ENCODE assay signal across 1 cellular context in the genomic region with DNA sequence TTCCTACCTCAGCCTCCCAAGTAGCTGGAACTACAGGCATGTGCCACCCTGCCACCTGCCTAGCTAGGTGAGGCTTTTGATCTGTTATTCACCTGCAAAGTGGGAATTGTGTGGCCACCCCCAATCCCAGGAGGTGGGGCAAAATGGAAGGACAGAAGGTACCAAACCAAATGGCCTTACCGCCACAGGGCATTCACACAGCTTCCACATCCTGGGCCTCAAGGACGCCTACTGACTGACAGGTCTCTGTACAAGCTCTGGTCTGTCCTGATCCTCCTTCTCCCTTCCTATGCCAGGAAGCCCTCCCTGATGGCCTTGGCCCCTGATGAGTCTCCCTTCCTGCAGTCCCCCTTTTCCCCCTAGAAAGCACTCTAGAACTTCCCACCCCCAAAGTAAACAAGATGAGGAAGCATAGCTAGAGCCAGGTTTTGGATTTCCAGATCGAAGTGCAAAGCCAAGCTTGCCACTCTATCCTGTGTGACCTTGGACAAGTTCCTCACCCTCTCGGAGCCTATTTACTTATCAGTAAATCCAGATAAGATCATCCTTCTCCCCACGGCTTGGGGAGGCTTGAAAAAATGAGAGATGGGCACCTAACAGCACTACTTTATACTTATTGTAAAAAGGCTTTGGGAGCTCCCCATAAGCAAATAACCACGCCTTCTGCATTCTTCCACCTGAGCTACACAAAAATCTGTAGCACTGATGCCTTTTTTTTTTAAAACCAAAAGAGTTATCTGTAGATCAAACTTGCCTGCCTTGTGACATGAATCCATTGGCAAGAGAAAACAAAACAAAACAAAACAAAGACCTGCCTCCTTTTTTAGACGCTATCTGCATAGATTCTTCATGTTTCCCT.
A peak's percentile ranks its signal among the peaks of the same experiment; 100 is the strongest.
TF ChIP-seq lines count a peak whose summit lies in the region.

No MANE protein-coding gene starts in this region.

TF ChIP-seq in HepG2, 621 proteins besides CTCF, POLR2A, EP300 and RAD21 (continued from another document and continues in another):
- TF ChIP-seq, protein P1, sequence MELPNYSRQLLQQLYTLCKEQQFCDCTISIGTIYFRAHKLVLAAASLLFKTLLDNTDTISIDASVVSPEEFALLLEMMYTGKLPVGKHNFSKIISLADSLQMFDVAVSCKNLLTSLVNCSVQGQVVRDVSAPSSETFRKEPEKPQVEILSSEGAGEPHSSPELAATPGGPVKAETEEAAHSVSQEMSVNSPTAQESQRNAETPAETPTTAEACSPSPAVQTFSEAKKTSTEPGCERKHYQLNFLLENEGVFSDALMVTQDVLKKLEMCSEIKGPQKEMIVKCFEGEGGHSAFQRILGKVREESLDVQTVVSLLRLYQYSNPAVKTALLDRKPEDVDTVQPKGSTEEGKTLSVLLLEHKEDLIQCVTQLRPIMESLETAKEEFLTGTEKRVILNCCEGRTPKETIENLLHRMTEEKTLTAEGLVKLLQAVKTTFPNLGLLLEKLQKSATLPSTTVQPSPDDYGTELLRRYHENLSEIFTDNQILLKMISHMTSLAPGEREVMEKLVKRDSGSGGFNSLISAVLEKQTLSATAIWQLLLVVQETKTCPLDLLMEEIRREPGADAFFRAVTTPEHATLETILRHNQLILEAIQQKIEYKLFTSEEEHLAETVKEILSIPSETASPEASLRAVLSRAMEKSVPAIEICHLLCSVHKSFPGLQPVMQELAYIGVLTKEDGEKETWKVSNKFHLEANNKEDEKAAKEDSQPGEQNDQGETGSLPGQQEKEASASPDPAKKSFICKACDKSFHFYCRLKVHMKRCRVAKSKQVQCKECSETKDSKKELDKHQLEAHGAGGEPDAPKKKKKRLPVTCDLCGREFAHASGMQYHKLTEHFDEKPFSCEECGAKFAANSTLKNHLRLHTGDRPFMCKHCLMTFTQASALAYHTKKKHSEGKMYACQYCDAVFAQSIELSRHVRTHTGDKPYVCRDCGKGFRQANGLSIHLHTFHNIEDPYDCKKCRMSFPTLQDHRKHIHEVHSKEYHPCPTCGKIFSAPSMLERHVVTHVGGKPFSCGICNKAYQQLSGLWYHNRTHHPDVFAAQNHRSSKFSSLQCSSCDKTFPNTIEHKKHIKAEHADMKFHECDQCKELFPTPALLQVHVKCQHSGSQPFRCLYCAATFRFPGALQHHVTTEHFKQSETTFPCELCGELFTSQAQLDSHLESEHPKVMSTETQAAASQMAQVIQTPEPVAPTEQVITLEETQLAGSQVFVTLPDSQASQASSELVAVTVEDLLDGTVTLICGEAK (IDR thresholded peaks at IDR 0.05) = no peak
- TF ChIP-seq, protein P1 (CRISPR knock-in tag; IDR thresholded peaks at IDR 0.05) = peak; percentile 25; the same call in 1 of the 2 replicates
- TF ChIP-seq HMGXB3 (CRISPR knock-in tag; IDR thresholded peaks at IDR 0.05; ENCODE audit: borderline replicate concordance) = peak; percentile 77
- peak; percentile 87 for TF ChIP-seq SPEN (CRISPR knock-in tag; IDR thresholded peaks at IDR 0.05; ENCODE audit: low read depth)
- TF ChIP-seq ZNF138 (CRISPR knock-in tag; IDR thresholded peaks at IDR 0.05; ENCODE audit: low read depth) = no peak
- TF ChIP-seq MBNL3 (CRISPR knock-in tag; conservative IDR thresholded peaks at IDR 0.05) = no peak
- peak; percentile 72 for TF ChIP-seq TCF7 (IDR thresholded peaks at IDR 0.05; ENCODE audit: low read depth)
- no peak for TF ChIP-seq FLYWCH1 (CRISPR knock-in tag; IDR thresholded peaks at IDR 0.05)
- peak; percentile 95; the same call in 1 of the 2 replicates for TF ChIP-seq ZNF747 (CRISPR knock-in tag; IDR thresholded peaks at IDR 0.05; ENCODE audit: borderline replicate concordance)
- peak; percentile 95 for TF ChIP-seq ZNF768 (CRISPR knock-in tag; IDR thresholded peaks at IDR 0.05)
- TF ChIP-seq ZNF749 (CRISPR knock-in tag; IDR thresholded peaks at IDR 0.05; ENCODE audit: borderline replicate concordance) = peak; percentile 73; the same call in 1 of the 2 replicates
- TF ChIP-seq ZBTB44 (CRISPR knock-in tag; IDR thresholded peaks at IDR 0.05) = no peak
- TF ChIP-seq, protein P2, sequence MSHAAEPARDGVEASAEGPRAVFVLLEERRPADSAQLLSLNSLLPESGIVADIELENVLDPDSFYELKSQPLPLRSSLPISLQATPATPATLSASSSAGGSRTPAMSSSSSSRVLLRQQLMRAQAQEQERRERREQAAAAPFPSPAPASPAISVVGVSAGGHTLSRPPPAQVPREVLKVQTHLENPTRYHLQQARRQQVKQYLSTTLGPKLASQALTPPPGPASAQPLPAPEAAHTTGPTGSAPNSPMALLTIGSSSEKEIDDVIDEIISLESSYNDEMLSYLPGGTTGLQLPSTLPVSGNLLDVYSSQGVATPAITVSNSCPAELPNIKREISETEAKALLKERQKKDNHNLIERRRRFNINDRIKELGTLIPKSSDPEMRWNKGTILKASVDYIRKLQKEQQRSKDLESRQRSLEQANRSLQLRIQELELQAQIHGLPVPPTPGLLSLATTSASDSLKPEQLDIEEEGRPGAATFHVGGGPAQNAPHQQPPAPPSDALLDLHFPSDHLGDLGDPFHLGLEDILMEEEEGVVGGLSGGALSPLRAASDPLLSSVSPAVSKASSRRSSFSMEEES (CRISPR knock-in tag; IDR thresholded peaks at IDR 0.05) = peak; percentile 85
- TF ChIP-seq TFDP2 (CRISPR knock-in tag; IDR thresholded peaks at IDR 0.05) = peak; percentile 54; the same call in 1 of the 2 replicates
- no peak; the same call in 1 of the 2 replicates for TF ChIP-seq SMAD3 (CRISPR knock-in tag; IDR thresholded peaks at IDR 0.05)
- TF ChIP-seq ARID2 (CRISPR knock-in tag; IDR thresholded peaks at IDR 0.05; ENCODE audit: borderline replicate concordance) = no peak
- TF ChIP-seq TFAP4 (IDR thresholded peaks at IDR 0.05; ENCODE audit: borderline replicate concordance, low read depth) = peak; percentile 71; the same call in 1 of the 2 replicates
- TF ChIP-seq, protein P3, sequence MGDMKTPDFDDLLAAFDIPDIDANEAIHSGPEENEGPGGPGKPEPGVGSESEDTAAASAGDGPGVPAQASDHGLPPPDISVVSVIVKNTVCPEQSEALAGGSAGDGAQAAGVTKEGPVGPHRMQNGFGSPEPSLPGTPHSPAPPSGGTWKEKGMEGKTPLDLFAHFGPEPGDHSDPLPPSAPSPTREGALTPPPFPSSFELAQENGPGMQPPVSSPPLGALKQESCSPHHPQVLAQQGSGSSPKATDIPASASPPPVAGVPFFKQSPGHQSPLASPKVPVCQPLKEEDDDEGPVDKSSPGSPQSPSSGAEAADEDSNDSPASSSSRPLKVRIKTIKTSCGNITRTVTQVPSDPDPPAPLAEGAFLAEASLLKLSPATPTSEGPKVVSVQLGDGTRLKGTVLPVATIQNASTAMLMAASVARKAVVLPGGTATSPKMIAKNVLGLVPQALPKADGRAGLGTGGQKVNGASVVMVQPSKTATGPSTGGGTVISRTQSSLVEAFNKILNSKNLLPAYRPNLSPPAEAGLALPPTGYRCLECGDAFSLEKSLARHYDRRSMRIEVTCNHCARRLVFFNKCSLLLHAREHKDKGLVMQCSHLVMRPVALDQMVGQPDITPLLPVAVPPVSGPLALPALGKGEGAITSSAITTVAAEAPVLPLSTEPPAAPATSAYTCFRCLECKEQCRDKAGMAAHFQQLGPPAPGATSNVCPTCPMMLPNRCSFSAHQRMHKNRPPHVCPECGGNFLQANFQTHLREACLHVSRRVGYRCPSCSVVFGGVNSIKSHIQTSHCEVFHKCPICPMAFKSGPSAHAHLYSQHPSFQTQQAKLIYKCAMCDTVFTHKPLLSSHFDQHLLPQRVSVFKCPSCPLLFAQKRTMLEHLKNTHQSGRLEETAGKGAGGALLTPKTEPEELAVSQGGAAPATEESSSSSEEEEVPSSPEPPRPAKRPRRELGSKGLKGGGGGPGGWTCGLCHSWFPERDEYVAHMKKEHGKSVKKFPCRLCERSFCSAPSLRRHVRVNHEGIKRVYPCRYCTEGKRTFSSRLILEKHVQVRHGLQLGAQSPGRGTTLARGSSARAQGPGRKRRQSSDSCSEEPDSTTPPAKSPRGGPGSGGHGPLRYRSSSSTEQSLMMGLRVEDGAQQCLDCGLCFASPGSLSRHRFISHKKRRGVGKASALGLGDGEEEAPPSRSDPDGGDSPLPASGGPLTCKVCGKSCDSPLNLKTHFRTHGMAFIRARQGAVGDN (CRISPR knock-in tag; IDR thresholded peaks at IDR 0.05) = peak; percentile 82
- no peak for TF ChIP-seq GPBP1L1 (CRISPR knock-in tag; IDR thresholded peaks at IDR 0.05)
- TF ChIP-seq ZKSCAN1 (IDR thresholded peaks at IDR 0.05; ENCODE audit: low read length) = peak; percentile 60
